8 cellular contexts compared by ENCODE assay signal in genomic region chrX:48683411-48683982, GRCh38. TPM values are rescaled to one million over a fixed set of nuclear protein-coding genes. Genes with fewer than 3 reads are reported as not detected.
DNase-seq lines count a peak whose midpoint lies in the region; ATAC-seq and TF ChIP-seq lines count a peak whose summit lies in the region.

Gene WAS, plus strand, starts transcription at chrX:48683799. Its CDS starts 55 bp downstream, at chrX:48683854.

- no peak for TF ChIP-seq CTCF in esophagus muscularis mucosa (IDR thresholded peaks at IDR 0.05)

- H3K9me3 Mint-ChIP-seq in stimulated activated memory B cell treated with anti-CD40 and anti-IgM and Interleukin-4, amounts not matched to agents 10 μg/mL and 1 μg/mL and 100 μg/mL, for 72 hours = no peaks in the 10 kb centered on the region

- DNase-seq in T-helper 17 cell (peak in 2 of 3 donors; percentile 8 to 24), esophagus muscularis mucosa (ENCODE audit: extremely low spot score) (no peak), NCI-H2196 (lab: John Stamatoyannopoulos, UW; ENCODE audit: unreplicated experiment) (no peak), NCI-H446 (lab: John Stamatoyannopoulos, UW) (no peak), DMS79 treated with DMSO at 0.1 percent for 48 hours (lab: John Stamatoyannopoulos, UW) (no peak)

- peak within 1 kb of the TSS; percentile 92 for H3K4me3 Mint-ChIP-seq in T-helper 17 cell
- H3K4me3 Mint-ChIP-seq in stimulated activated memory B cell treated with anti-CD40 and anti-IgM and Interleukin-4, amounts not matched to agents 10 μg/mL and 1 μg/mL and 100 μg/mL, for 72 hours = peak within 1 kb of the TSS; percentile 98

- H3K9me3 ChIP-seq in T-helper 17 cell (ENCODE audit: control insufficient read depth, low read length, poor library complexity, severe bottlenecking) (no peaks in the 10 kb centered on the region), esophagus muscularis mucosa (no peaks in the 10 kb centered on the region)

- peak within 1 kb of the TSS; percentile 96 for H3K27ac Mint-ChIP-seq in T-helper 17 cell
- H3K27ac Mint-ChIP-seq in stimulated activated memory B cell treated with anti-CD40 and anti-IgM and Interleukin-4, amounts not matched to agents 10 μg/mL and 1 μg/mL and 100 μg/mL, for 72 hours = peak within 1 kb of the TSS; percentile 97

- H3K36me3 ChIP-seq in esophagus muscularis mucosa = no peaks in the 10 kb centered on the region

- no peaks in the 10 kb centered on the region for H3K4me1 ChIP-seq in esophagus muscularis mucosa

- peak within 1 kb of the TSS in 3 of 4 donors; percentile 1 to 38 (median 20) for H3K27ac ChIP-seq in esophagus muscularis mucosa (replicated peaks in 1 of 4)

- TF ChIP-seq POLR2A in esophagus muscularis mucosa (IDR thresholded peaks at IDR 0.05; ENCODE audit: low read depth) = no peak

- TF ChIP-seq EP300 in esophagus muscularis mucosa (IDR thresholded peaks at IDR 0.05) = no peak

- intact Hi-C loops in esophagus muscularis mucosa (cut with DNase I) = no loop called here

- peak within 1 kb of the TSS; percentile 7 to 46 (median 22) for H3K4me3 ChIP-seq in esophagus muscularis mucosa

- H3K4me1 Mint-ChIP-seq in T-helper 17 cell = peaks cover 38% of the 10 kb centered on the region
- peaks cover 53% of the 10 kb centered on the region for H3K4me1 Mint-ChIP-seq in stimulated activated memory B cell treated with anti-CD40 and anti-IgM and Interleukin-4, amounts not matched to agents 10 μg/mL and 1 μg/mL and 100 μg/mL, for 72 hours

- WGBS in esophagus muscularis mucosa = 72% methylated on average over 13 of the region's 13 CpGs

- peaks cover 0 to 10% (median 2%) of the 10 kb centered on the region in 4 donors for H3K27me3 ChIP-seq in esophagus muscularis mucosa

- ATAC-seq in GM18502 (IDR thresholded peaks at IDR 0.05; ENCODE audit: poor library complexity, unreplicated experiment) (peak; percentile 80), HG02759 (IDR thresholded peaks at IDR 0.05; ENCODE audit: unreplicated experiment) (peak; percentile 86), T-helper 17 cell (peak; percentile 86)
- peak; percentile 94 for ATAC-seq in stimulated activated memory B cell treated with anti-CD40 and anti-IgM and Interleukin-4, amounts not matched to agents 10 μg/mL and 1 μg/mL and 100 μg/mL, for 72 hours

- no peaks in the 10 kb centered on the region for H3K27me3 Mint-ChIP-seq in T-helper 17 cell
- H3K27me3 Mint-ChIP-seq in stimulated activated memory B cell treated with anti-CD40 and anti-IgM and Interleukin-4, amounts not matched to agents 10 μg/mL and 1 μg/mL and 100 μg/mL, for 72 hours = no peaks in the 10 kb centered on the region

- H3K36me3 Mint-ChIP-seq in T-helper 17 cell (ENCODE audit: low read depth) = peaks cover 10% of the 10 kb centered on the region
- H3K36me3 Mint-ChIP-seq in stimulated activated memory B cell treated with anti-CD40 and anti-IgM and Interleukin-4, amounts not matched to agents 10 μg/mL and 1 μg/mL and 100 μg/mL, for 72 hours = peaks cover 37% of the 10 kb centered on the region

RNA-seq across cellular contexts. Expression of gene WAS, which starts in this region (rescaled TPM):
- total RNA-seq in T-helper 17 cell (100 to 1,000 TPM in 1 of 2 donors, 10 to 100 TPM in 1; 86.0 to 105 TPM), esophagus muscularis mucosa (1 to 10 TPM; 3.2 to 9.9 (median 7.5) TPM)

Comparison
In these comparisons a context has a peak if more than half of its experiments do, and no peak if none do; other contexts are left out.
1. RNA of gene WAS (total RNA-seq): 86.0 to 105 TPM in T-helper 17 cell; 3.2 to 9.9 TPM in esophagus muscularis mucosa; every median in the first group is over 4 times any median in the second.
2. DNase-seq: peak in T-helper 17 cell (2 of 3); none in esophagus muscularis mucosa (single experiment), NCI-H2196 (single experiment), NCI-H446 (0 of 2) and DMS79 treated with DMSO at 0.1 percent for 48 hours (single experiment).
3. Peak in every context shown above with its lines, with median percentiles within 50 percentile points of each other: ATAC-seq.